3 cellular contexts compared by ENCODE assay signal in the genomic region with DNA sequence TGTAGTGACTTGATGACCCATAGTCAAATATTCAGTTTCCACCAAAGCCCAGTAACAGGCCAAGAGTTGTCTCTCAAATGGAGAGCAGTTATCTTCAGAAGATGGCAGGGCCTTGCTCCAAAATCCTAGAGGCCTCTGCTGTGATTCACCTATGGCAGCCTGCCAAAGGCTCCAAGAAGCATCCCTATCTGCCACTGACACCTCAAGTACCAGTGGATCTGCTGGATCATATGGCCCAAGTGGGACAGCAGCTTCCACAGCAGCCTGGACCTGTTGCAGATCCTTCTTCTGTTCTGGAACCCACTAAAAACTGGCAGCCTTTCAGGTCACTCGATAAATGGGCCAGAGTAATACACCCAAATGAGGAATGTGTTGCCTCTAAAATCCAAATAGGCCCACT. TPM values are rescaled to one million over a fixed set of nuclear protein-coding genes. Genes with fewer than 3 reads are reported as not detected.
"Had no signal": no experiment of that assay in that cellular context is flagged by ENCODE, and none has a peak within 500 bp of the region (broad histone marks: within the 10 kb centered on the region; RNA-seq: fewer than 3 reads in every experiment).

No MANE protein-coding gene starts in this region.

RNA-seq across cellular contexts. Expression of gene ABCA4, which starts 43.2 kb away (rescaled TPM):
- total RNA-seq: activated CD4-positive, alpha-beta memory T cell treated with anti-CD3 and anti-CD28 coated beads, Interleukin-2, amount 10 ng/mL, durations not matched to agents 7 days and 5 days; activated CD8-positive, alpha-beta memory T cell treated with anti-CD3 and anti-CD28 coated beads, Interleukin-2, amount 10 ng/mL, durations not matched to agents 7 days and 5 days; NCI-H460 had no signal
